20 cellular contexts compared by ENCODE assay signal in the genomic region with DNA sequence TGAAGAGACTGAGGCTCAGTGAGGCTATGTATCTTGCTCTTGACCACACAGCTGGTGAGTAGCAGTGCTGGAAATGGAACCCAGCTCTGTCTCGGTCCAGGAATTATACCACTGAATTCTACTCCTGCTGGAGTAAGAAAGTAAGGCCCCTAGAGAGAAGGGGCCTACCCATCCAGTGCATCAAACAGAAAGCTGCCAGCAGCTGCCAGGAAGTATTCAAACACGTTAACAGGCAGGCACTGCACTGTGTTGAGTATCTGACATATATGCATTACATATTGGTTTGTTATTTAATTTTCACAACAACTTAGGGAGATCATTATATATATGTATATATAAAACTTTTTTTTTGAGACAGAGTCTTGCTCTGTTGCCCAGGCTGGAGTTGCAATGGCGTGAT. TPM values are rescaled to one million over a fixed set of nuclear protein-coding genes. Genes with fewer than 3 reads are reported as not detected.
A peak's percentile ranks its signal among the peaks of the same experiment; 100 is the strongest.
DNase-seq lines count a peak whose midpoint lies in the region; ATAC-seq and TF ChIP-seq lines count a peak whose summit lies in the region.
"Had no signal": no experiment of that assay in that cellular context is flagged by ENCODE, and none has a peak within 500 bp of the region (broad histone marks: within the 10 kb centered on the region; RNA-seq: fewer than 3 reads in every experiment).

No MANE protein-coding gene starts in this region.

- H3K4me2 ChIP-seq in BLaER1, result peak overlapping the region; percentile 59
- H3K4me2 ChIP-seq in OCI-LY7 (ENCODE audit: low read length), result no peak overlapping the region
- H3K4me2 ChIP-seq: A549 had no signal

- intact Hi-C loops in CD4-positive, alpha-beta T cell (cut with DNase I, micrococcal nuclease), result no loop called here
- intact Hi-C loops in OCI-LY7 (cut with micrococcal nuclease; ENCODE audit: unreplicated experiment) (no loop called here), posterior vena cava (cut with DNase I) (no loop called here)

- no peaks in the 10 kb centered on the region for H3K36me3 ChIP-seq in BLaER1
- no peaks in the 10 kb centered on the region for H3K36me3 ChIP-seq in OCI-LY7 (ENCODE audit: insufficient read depth, low read length)
- H3K36me3 ChIP-seq: BE2C had no signal

- CTCF ChIA-PET in CD4-positive, alpha-beta T cell (lab: Charles Lee), result interaction anchor here (0.9 to 1.5 kb wide), 2 partner anchors 11 to 13 kb away, joined by 3 to 4 read pairs; no protein-coding TSS in a partner anchor
- CTCF ChIA-PET in OCI-LY7 (lab: Charles Lee; ENCODE audit: unreplicated experiment), result no interaction called here
- CTCF ChIA-PET in activated CD8-positive, alpha-beta memory T cell treated with anti-CD3 and anti-CD28 coated beads, Interleukin-2, amount 10 ng/mL, durations not matched to agents 7 days and 5 days (lab: Charles Lee), result interaction anchor here (20.6 to 23.8 kb wide), 2 partner anchors 5 to 9 kb away, joined by 516 read pairs; a partner anchor contains a TSS

- H3K27ac ChIP-seq in BLaER1 (peak overlapping the region; percentile 63; the same call in 1 of the 2 replicates), OCI-LY7 (ENCODE audit: low read depth, low read length, poor library complexity, severe bottlenecking) (no peak overlapping the region)
- H3K27ac ChIP-seq in CD4-positive, alpha-beta T cell (ENCODE audit: low read depth, low read length), result no peak overlapping the region
- H3K27ac ChIP-seq: A549, C4-2B had no signal

- peak overlapping the region; percentile 8 for H3K4me3 Mint-ChIP-seq in CD4-positive, alpha-beta T cell
- H3K4me3 Mint-ChIP-seq in activated CD8-positive, alpha-beta memory T cell treated with anti-CD3 and anti-CD28 coated beads, Interleukin-2, amount 10 ng/mL, durations not matched to agents 7 days and 5 days, result no peak overlapping the region
- H3K4me3 Mint-ChIP-seq: CD4-positive, CD25-positive, alpha-beta regulatory T cell had no signal

- H3K9me2 ChIP-seq in OCI-LY7 (ENCODE audit: insufficient read depth, low read length), result no peaks in the 10 kb centered on the region

- no peak overlapping the region for H3K27ac Mint-ChIP-seq in CD4-positive, alpha-beta T cell
- H3K27ac Mint-ChIP-seq in activated CD8-positive, alpha-beta memory T cell treated with anti-CD3 and anti-CD28 coated beads, Interleukin-2, amount 10 ng/mL, durations not matched to agents 7 days and 5 days, result no peak overlapping the region
- H3K27ac Mint-ChIP-seq: CD4-positive, CD25-positive, alpha-beta regulatory T cell had no signal

- peaks cover 67% of the 10 kb centered on the region for H3K4me1 ChIP-seq in BLaER1
- peaks cover 30% of the 10 kb centered on the region for H3K4me1 ChIP-seq in OCI-LY7 (ENCODE audit: insufficient read depth, low read length, poor library complexity, severe bottlenecking)
- H3K4me1 ChIP-seq: BE2C had no signal

- H3K9me3 ChIP-seq in BLaER1 (no peaks in the 10 kb centered on the region), OCI-LY7 (ENCODE audit: low read length) (no peaks in the 10 kb centered on the region)
- H3K9me3 ChIP-seq in CD4-positive, alpha-beta T cell (ENCODE audit: control insufficient read depth, low read length), result no peaks in the 10 kb centered on the region
- H3K9me3 ChIP-seq: A549, BE2C had no signal

- TF ChIP-seq CTCF in CD4-positive, alpha-beta T cell (IDR thresholded peaks at IDR 0.05), result no peak
- TF ChIP-seq CTCF in OCI-LY7 (conservative IDR thresholded peaks at IDR 0.05; ENCODE audit: low read length), result no peak

- H3K9ac ChIP-seq in BLaER1, result no peak overlapping the region

- H3K4me3 ChIP-seq in BLaER1 (no peak overlapping the region), OCI-LY7 (ENCODE audit: low read depth, low read length, poor library complexity, severe bottlenecking) (no peak overlapping the region)
- no peak overlapping the region for H3K4me3 ChIP-seq in Jurkat, Clone E6-1 (ENCODE audit: low read length)
- H3K4me3 ChIP-seq: A549 had no signal

- H3K9me3 Mint-ChIP-seq in CD4-positive, alpha-beta T cell, result no peaks in the 10 kb centered on the region
- H3K9me3 Mint-ChIP-seq in activated CD8-positive, alpha-beta memory T cell treated with anti-CD3 and anti-CD28 coated beads, Interleukin-2, amount 10 ng/mL, durations not matched to agents 7 days and 5 days (ENCODE audit: low read depth), result no peaks in the 10 kb centered on the region

- no peak for ATAC-seq in CD4-positive, alpha-beta T cell (ENCODE audit: poor library complexity)
- no peak for ATAC-seq in activated CD8-positive, alpha-beta memory T cell treated with anti-CD3 and anti-CD28 coated beads, Interleukin-2, amount 10 ng/mL, durations not matched to agents 7 days and 5 days
- no peak for ATAC-seq in HG03521 (IDR thresholded peaks at IDR 0.05; ENCODE audit: unreplicated experiment)
- ATAC-seq: A549, HCT116 had no signal

- H3K36me3 Mint-ChIP-seq in CD4-positive, alpha-beta T cell (ENCODE audit: low read depth), result no peaks in the 10 kb centered on the region
- no peaks in the 10 kb centered on the region for H3K36me3 Mint-ChIP-seq in activated CD8-positive, alpha-beta memory T cell treated with anti-CD3 and anti-CD28 coated beads, Interleukin-2, amount 10 ng/mL, durations not matched to agents 7 days and 5 days
- H3K36me3 Mint-ChIP-seq: CD4-positive, CD25-positive, alpha-beta regulatory T cell had no signal

- peaks cover 25% of the 10 kb centered on the region for H3K27me3 ChIP-seq in BLaER1
- peaks cover 17% of the 10 kb centered on the region for H3K27me3 ChIP-seq in CD4-positive, alpha-beta T cell (ENCODE audit: control insufficient read depth, insufficient read depth, low read length)
- H3K27me3 ChIP-seq: BE2C had no signal

- H3K27me3 Mint-ChIP-seq in CD4-positive, alpha-beta T cell, result peaks cover 22% of the 10 kb centered on the region
- H3K27me3 Mint-ChIP-seq in activated CD8-positive, alpha-beta memory T cell treated with anti-CD3 and anti-CD28 coated beads, Interleukin-2, amount 10 ng/mL, durations not matched to agents 7 days and 5 days, result peaks cover 16% of the 10 kb centered on the region
- H3K27me3 Mint-ChIP-seq: CD8-positive, alpha-beta memory T cell had no signal

- POLR2A ChIA-PET in CD4-positive, alpha-beta T cell (lab: Charles Lee), result no interaction called here
- POLR2A ChIA-PET in OCI-LY7 (lab: Charles Lee), result interaction anchor here (0.5 kb wide), 1 partner anchor 34 kb away, joined by 4 read pairs; no protein-coding TSS in a partner anchor

- H4K20me1 ChIP-seq in BLaER1 (no peaks in the 10 kb centered on the region), OCI-LY7 (ENCODE audit: insufficient read depth, low read length) (no peaks in the 10 kb centered on the region)

- H3K4me1 Mint-ChIP-seq in CD4-positive, alpha-beta T cell (ENCODE audit: low read depth), result peaks cover 20% of the 10 kb centered on the region
- peaks cover 22% of the 10 kb centered on the region for H3K4me1 Mint-ChIP-seq in activated CD8-positive, alpha-beta memory T cell treated with anti-CD3 and anti-CD28 coated beads, Interleukin-2, amount 10 ng/mL, durations not matched to agents 7 days and 5 days

- H2AFZ ChIP-seq in OCI-LY7 (ENCODE audit: low read length), result no peak overlapping the region

- H3K79me2 ChIP-seq in OCI-LY7 (ENCODE audit: insufficient read depth, low read depth, low read length), result no peaks in the 10 kb centered on the region

- no TSS peak for BruUV-seq in OCI-LY7 (replicated peaks; lab: Mats Ljungman, UMichigan)

- DNase-seq in CD4-positive, alpha-beta T cell, result no peak
- DNase-seq in Jurkat, Clone E6-1 (ENCODE audit: low read depth, low spot score), result peak; percentile 61
- DNase-seq in OCI-LY7 (ENCODE audit: low spot score), result peak; percentile 40
- DNase-seq in activated CD8-positive, alpha-beta memory T cell treated with anti-CD3 and anti-CD28 coated beads, Interleukin-2, amount 10 ng/mL, durations not matched to agents 7 days and 5 days, result no peak
- no peak for DNase-seq in posterior vena cava (ENCODE audit: low spot score)
- DNase-seq in NCI-H146 (lab: John Stamatoyannopoulos, UW), result no peak
- DNase-seq: 8988T; ACHN; BE2C; CD4-positive, CD25-positive, alpha-beta regulatory T cell; CD8-positive, alpha-beta memory T cell; DMS53; DMS79 treated with DMSO at 0.1 percent for 48 hours; GOT3; H7 had no signal

RNA-seq across cellular contexts. Expression of a gene that starts 4.0 kb away (rescaled TPM):
- total RNA-seq in CD4-positive, alpha-beta T cell, result not detected
- not detected for polyA plus RNA-seq in Jurkat, Clone E6-1 (2012; ENCODE audit: insufficient read depth, insufficient read length)
- total RNA-seq in OCI-LY7 (2014; rRNA removed; shearing (Covaris generic)), result 0.16 and 2.4 TPM in 2 replicates
- total RNA-seq in OCI-LY7 (2022), result 0.65 and 0.68 TPM in 2 replicates
- under 1 TPM in 1 of 2 experiments, not detected in 1; 0.35 TPM for total RNA-seq in activated CD8-positive, alpha-beta memory T cell treated with anti-CD3 and anti-CD28 coated beads, Interleukin-2, amount 10 ng/mL, durations not matched to agents 7 days and 5 days
- not detected for total RNA-seq in posterior vena cava
- total RNA-seq: CD4-positive, CD25-positive, alpha-beta regulatory T cell; CD8-positive, alpha-beta memory T cell; H7 had no signal
- polyA plus RNA-seq: A549; CD4-positive, CD25-positive, alpha-beta regulatory T cell; CD8-positive, alpha-beta memory T cell had no signal

RNA-seq across cellular contexts. Expression of a gene that starts 10.5 kb away (rescaled TPM):
- 10 to 100 TPM; 66.7 to 67.6 TPM for total RNA-seq in CD4-positive, alpha-beta T cell
- 1.4 TPM for polyA plus RNA-seq in Jurkat, Clone E6-1 (2012; ENCODE audit: insufficient read depth, insufficient read length)
- total RNA-seq in OCI-LY7 (2014; rRNA removed; shearing (Covaris generic)), result 0.13 and 0.41 TPM in 2 replicates
- total RNA-seq in OCI-LY7 (2022), result 0.67 TPM in 1 of 2 replicates, not detected in the other
- 1 to 10 TPM; 1.2 to 9.0 TPM for total RNA-seq in activated CD8-positive, alpha-beta memory T cell treated with anti-CD3 and anti-CD28 coated beads, Interleukin-2, amount 10 ng/mL, durations not matched to agents 7 days and 5 days
- total RNA-seq in posterior vena cava, result 10 to 100 TPM; 16.0 to 27.2 TPM

RNA-seq across cellular contexts. Expression of a gene that starts 35.5 kb away (rescaled TPM):
- 10 to 100 TPM; 14.9 to 15.5 TPM for total RNA-seq in CD4-positive, alpha-beta T cell
- polyA plus RNA-seq in Jurkat, Clone E6-1 (2012; ENCODE audit: insufficient read depth, insufficient read length), result 4.9 TPM
- total RNA-seq in OCI-LY7 (2014; rRNA removed; shearing (Covaris generic)), result 17.9 and 23.7 TPM in 2 replicates
- 30.9 and 35.5 TPM in 2 replicates for total RNA-seq in OCI-LY7 (2022)
- total RNA-seq in activated CD8-positive, alpha-beta memory T cell treated with anti-CD3 and anti-CD28 coated beads, Interleukin-2, amount 10 ng/mL, durations not matched to agents 7 days and 5 days, result 10 to 100 TPM; 21.0 to 32.9 TPM
- total RNA-seq in posterior vena cava, result 10 to 100 TPM in 1 of 2 donors, 1 to 10 TPM in 1; 8.8 to 11.3 TPM

RNA-seq across cellular contexts. Expression of a gene that starts 38.1 kb away (rescaled TPM):
- 1,000 to 10,000 TPM; 3,527 to 3,670 TPM for total RNA-seq in CD4-positive, alpha-beta T cell
- polyA plus RNA-seq in Jurkat, Clone E6-1 (2012; ENCODE audit: insufficient read depth, insufficient read length), result 3,873 TPM
- total RNA-seq in OCI-LY7 (2014; rRNA removed; shearing (Covaris generic)), result 4,395 and 6,079 TPM in 2 replicates
- total RNA-seq in OCI-LY7 (2022) (3,132 and 3,168 TPM in 2 replicates), posterior vena cava (1,000 to 10,000 TPM; 1,084 to 1,135 TPM)
- 1,000 to 10,000 TPM; 1,859 to 1,928 TPM for total RNA-seq in activated CD8-positive, alpha-beta memory T cell treated with anti-CD3 and anti-CD28 coated beads, Interleukin-2, amount 10 ng/mL, durations not matched to agents 7 days and 5 days

Comparison
In these comparisons a context has a peak if more than half of its experiments do, and no peak if none do; other contexts are left out.
1. DNase-seq: peak in Jurkat, Clone E6-1 (single experiment) and OCI-LY7 (single experiment); none in CD4-positive, alpha-beta T cell (0 of 10), activated CD8-positive, alpha-beta memory T cell treated with anti-CD3 and anti-CD28 coated beads, Interleukin-2, amount 10 ng/mL, durations not matched to agents 7 days and 5 days (single experiment), posterior vena cava (single experiment) and NCI-H146 (single experiment).